In the genomic region with DNA sequence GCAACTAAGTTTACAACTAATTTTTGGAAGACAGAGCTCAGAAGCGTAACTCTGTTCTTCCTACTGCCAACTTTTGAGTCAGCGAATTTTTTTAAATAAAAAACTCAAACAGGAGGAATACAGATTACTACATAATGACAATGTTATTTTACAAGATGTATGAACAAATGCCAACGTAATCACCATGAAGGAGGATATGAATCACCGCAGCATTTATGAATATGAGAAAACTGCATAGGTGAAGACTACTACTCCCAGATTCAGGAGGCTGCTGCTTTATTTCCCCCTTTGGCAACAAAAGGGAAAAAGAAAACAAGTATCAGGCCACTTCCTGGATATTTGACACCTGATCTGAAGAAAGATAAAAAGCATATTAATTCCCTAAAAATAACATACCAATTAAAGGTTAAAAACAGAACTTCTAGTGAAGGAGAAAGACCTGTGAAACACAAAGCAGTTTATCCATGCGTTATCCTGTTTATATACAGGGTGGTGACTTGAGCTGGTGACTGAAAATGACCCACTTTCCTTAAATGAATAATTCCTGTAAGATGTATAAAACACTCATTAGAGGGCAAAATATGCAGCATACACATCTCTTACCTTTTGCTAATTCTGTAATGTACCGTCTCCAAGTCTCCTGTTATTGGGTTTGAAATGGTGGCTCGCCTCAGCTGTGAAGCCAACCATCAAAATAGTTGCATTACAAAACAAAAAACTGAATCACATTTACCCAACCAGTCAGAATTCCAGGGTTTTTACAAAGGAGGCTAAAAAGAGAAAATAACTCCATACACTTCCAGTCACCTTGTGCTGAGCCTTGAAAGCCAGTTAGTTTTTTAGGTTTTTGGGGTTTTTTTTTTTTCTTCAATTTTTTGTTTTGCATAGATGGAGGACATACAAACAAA, we compare ENCODE assay signal across 11 cellular contexts. TPM values are rescaled to one million over a fixed set of nuclear protein-coding genes. Genes with fewer than 3 reads are reported as not detected.
A peak's percentile ranks its signal among the peaks of the same experiment; 100 is the strongest.
DNase-seq lines count a peak whose midpoint lies in the region; ATAC-seq, FAIRE-seq and TF ChIP-seq lines count a peak whose summit lies in the region.
"Had no signal": no experiment of that assay in that cellular context is flagged by ENCODE, and none has a peak within 500 bp of the region (broad histone marks: within the 10 kb centered on the region; RNA-seq: fewer than 3 reads in every experiment).

No MANE protein-coding gene starts in this region.

- no peak overlapping the region for H3K4me3 ChIP-seq in coronary artery
- no peak overlapping the region for H3K4me3 ChIP-seq in HepG2 (replicated peaks in 1 of 3; ENCODE audit: insufficient read depth in 1 of 3, low read depth in 2 of 3, low read length in 3 of 3)

- H3K27me3 ChIP-seq in HepG2 (ENCODE audit: control insufficient read depth in 1 of 2, insufficient read depth in 2 of 2, low read length in 2 of 2), result no peaks in the 10 kb centered on the region

- POLR2A ChIA-PET in HepG2 (lab: Yijun Ruan, JAX), result interaction anchor here (1.0 kb wide), 1 partner anchor 51 kb away, joined by 3 read pairs; no protein-coding TSS in a partner anchor

- H3K4me1 ChIP-seq in HepG2 (ENCODE audit: insufficient read depth, low read length), result peaks cover 6% of the 10 kb centered on the region; the same call in 1 of the 2 replicates

- intact Hi-C loops in HepG2 (cut with micrococcal nuclease; ENCODE audit: unreplicated experiment), result no loop called here

- CTCF ChIA-PET in HepG2 (lab: Yijun Ruan, JAX; ENCODE audit: low intra/inter-chr PET ratio, low total read pairs), result no interaction called here

- H4K20me1 ChIP-seq in HepG2 (ENCODE audit: insufficient read depth, low read length), result no peaks in the 10 kb centered on the region

- H3K27me3 Mint-ChIP-seq in activated naive CD8-positive, alpha-beta T cell treated with anti-CD3 and anti-CD28 coated beads, Interleukin-2, amount 50 U/mL, for 24 hours, result no peaks in the 10 kb centered on the region
- H3K27me3 Mint-ChIP-seq in activated naive CD8-positive, alpha-beta T cell treated with anti-CD3 and anti-CD28 coated beads for 36 hours, result no peaks in the 10 kb centered on the region

- ATAC-seq in activated naive CD8-positive, alpha-beta T cell treated with anti-CD3 and anti-CD28 coated beads, Interleukin-2, amount 50 U/mL, for 24 hours, result no peak
- ATAC-seq in HepG2 (no peak), GM18498 (IDR thresholded peaks at IDR 0.05; ENCODE audit: unreplicated experiment) (no peak)
- ATAC-seq: natural killer cell had no signal

- in situ Hi-C loops in HepG2 (cut with HindIII; ENCODE audit: extremely low pct_ligation_motif_present, low pct_unique_long_range_greater_than_20kb), result no loop called here

- BruUV-seq in HepG2 (replicated peaks; lab: Mats Ljungman, UMichigan), result TSS peak; percentile 17

- no peak for FAIRE-seq in HepG2 (lab: Jason Lieb, UNC)

- H3K9me3 ChIP-seq in HepG2 (ENCODE audit: low read length), result no peaks in the 10 kb centered on the region

- TF ChIP-seq EP300 in HepG2 (IDR thresholded peaks at IDR 0.05; ENCODE audit: low read depth in 2 of 2, low read length in 2 of 2) (no peak), HepG2 (CRISPR knock-in tag; IDR thresholded peaks at IDR 0.05; ENCODE audit: borderline replicate concordance) (no peak)

- no peak for TF ChIP-seq RAD21 in HepG2 (CRISPR knock-in tag; IDR thresholded peaks at IDR 0.05)

- H3K36me3 ChIP-seq in HepG2 (replicated peaks in 1 of 2; ENCODE audit: control insufficient read depth in 1 of 2, insufficient read depth in 2 of 2, low read length in 2 of 2), result peaks cover 6 to 67% of the 10 kb centered on the region in 2 experiments

- H3K4me1 Mint-ChIP-seq in activated naive CD8-positive, alpha-beta T cell treated with anti-CD3 and anti-CD28 coated beads, Interleukin-2, amount 50 U/mL, for 24 hours, result peaks cover 9% of the 10 kb centered on the region
- H3K4me1 Mint-ChIP-seq in activated naive CD8-positive, alpha-beta T cell treated with anti-CD3 and anti-CD28 coated beads for 36 hours, result no peaks in the 10 kb centered on the region
- H3K4me1 Mint-ChIP-seq: natural killer cell had no signal

- H3K79me2 ChIP-seq in HepG2 (ENCODE audit: insufficient read depth, low read length), result no peaks in the 10 kb centered on the region

- H3K36me3 Mint-ChIP-seq in activated naive CD8-positive, alpha-beta T cell treated with anti-CD3 and anti-CD28 coated beads, Interleukin-2, amount 50 U/mL, for 24 hours (ENCODE audit: low read depth), result peaks cover 40% of the 10 kb centered on the region
- H3K36me3 Mint-ChIP-seq in activated naive CD8-positive, alpha-beta T cell treated with anti-CD3 and anti-CD28 coated beads for 36 hours, result peaks cover 7% of the 10 kb centered on the region

- 97% methylated on average over 7 of the region's 7 CpGs for WGBS in HepG2 (ENCODE audit: low lambda C conversion rate)

- H3K27ac ChIP-seq in coronary artery, result peak overlapping the region; percentile 39 to 40
- H3K27ac ChIP-seq in HepG2 (ENCODE audit: extremely low read length, insufficient read depth, low read length), result no peak overlapping the region

- no peaks in the 10 kb centered on the region for H3K9me3 Mint-ChIP-seq in activated naive CD8-positive, alpha-beta T cell treated with anti-CD3 and anti-CD28 coated beads, Interleukin-2, amount 50 U/mL, for 24 hours
- no peaks in the 10 kb centered on the region for H3K9me3 Mint-ChIP-seq in activated naive CD8-positive, alpha-beta T cell treated with anti-CD3 and anti-CD28 coated beads for 36 hours
- H3K9me3 Mint-ChIP-seq: natural killer cell; T-helper 1 cell treated with Interleukin-12 subunit alpha and Interleukin-12 subunit beta and Interleukin-4 antibody, amounts not matched to agents 30 μg/mL and 1 μg/mL, for 36 hours had no signal

- no peak overlapping the region for H3K4me3 Mint-ChIP-seq in activated naive CD8-positive, alpha-beta T cell treated with anti-CD3 and anti-CD28 coated beads, Interleukin-2, amount 50 U/mL, for 24 hours
- H3K4me3 Mint-ChIP-seq in activated naive CD8-positive, alpha-beta T cell treated with anti-CD3 and anti-CD28 coated beads for 36 hours, result no peak overlapping the region
- H3K4me3 Mint-ChIP-seq: natural killer cell; T-helper 1 cell treated with Interleukin-12 subunit alpha and Interleukin-12 subunit beta and Interleukin-4 antibody, amounts not matched to agents 30 μg/mL and 1 μg/mL, for 36 hours had no signal

- TF ChIP-seq CTCF in coronary artery (IDR thresholded peaks at IDR 0.05) (no peak), HepG2 (CRISPR knock-in tag; IDR thresholded peaks at IDR 0.05) (no peak)

- no peak overlapping the region for H3K9ac ChIP-seq in HepG2 (ENCODE audit: insufficient read depth, low read depth, low read length)

- no peak for TF ChIP-seq POLR2A in HepG2 (IDR thresholded peaks at IDR 0.05; ENCODE audit: insufficient read depth in 1 of 2, low read depth in 2 of 2, low read length in 2 of 2)

- no peak overlapping the region for H3K4me2 ChIP-seq in HepG2 (ENCODE audit: low read depth, low read length)

- H3K27ac Mint-ChIP-seq in activated naive CD8-positive, alpha-beta T cell treated with anti-CD3 and anti-CD28 coated beads, Interleukin-2, amount 50 U/mL, for 24 hours, result peak overlapping the region; percentile 11
- H3K27ac Mint-ChIP-seq in activated naive CD8-positive, alpha-beta T cell treated with anti-CD3 and anti-CD28 coated beads for 36 hours, result no peak overlapping the region
- H3K27ac Mint-ChIP-seq: natural killer cell; T-helper 1 cell treated with Interleukin-12 subunit alpha and Interleukin-12 subunit beta and Interleukin-4 antibody, amounts not matched to agents 30 μg/mL and 1 μg/mL, for 36 hours had no signal

- DNase-seq in activated naive CD8-positive, alpha-beta T cell treated with anti-CD3 and anti-CD28 coated beads, Interleukin-2, amount 50 U/mL, for 24 hours, result no peak
- no peak for DNase-seq in activated naive CD8-positive, alpha-beta T cell treated with anti-CD3 and anti-CD28 coated beads for 36 hours
- DNase-seq in coronary artery (ENCODE audit: low spot score) (no peak), HepG2 (ENCODE audit: low spot score) (no peak), cortex of kidney (lab: John Stamatoyannopoulos, UW) (no peak), COLO668 (lab: John Stamatoyannopoulos, UW; ENCODE audit: unreplicated experiment) (no peak)
- no peak for DNase-seq in stimulated activated naive CD4-positive, alpha-beta T cell (lab: John Stamatoyannopoulos, UW)
- DNase-seq: central memory CD4-positive, alpha-beta T cell; natural killer cell had no signal

- no peak overlapping the region for H2AFZ ChIP-seq in HepG2 (ENCODE audit: low read length)

TF ChIP-seq in HepG2, 621 proteins besides CTCF, POLR2A, EP300 and RAD21:
- TF ChIP-seq TMF1 (CRISPR knock-in tag; IDR thresholded peaks at IDR 0.05; ENCODE audit: low read depth), result no peak
- TF ChIP-seq ATAD3A (CRISPR knock-in tag; IDR thresholded peaks at IDR 0.05), result no peak
- TF ChIP-seq FOSL1 (CRISPR knock-in tag; IDR thresholded peaks at IDR 0.05; ENCODE audit: borderline replicate concordance), result no peak

RNA-seq across cellular contexts. Expression of a gene that starts 52.0 kb away (rescaled TPM):
- 10 to 100 TPM; 44.5 to 45.4 TPM for total RNA-seq in activated naive CD8-positive, alpha-beta T cell treated with anti-CD3 and anti-CD28 coated beads for 36 hours
- total RNA-seq in HepG2 (2016; rRNA removed; fragmentation: Illumina TruSeq; extraction: Trizol), result 39.0 and 63.1 TPM in 2 replicates
- total RNA-seq in HepG2 (2016; cell fraction: cytosol; rRNA removed; fragmentation: Illumina TruSeq; extraction: Trizol; ENCODE audit: low read depth), result 11.3 TPM in 2 replicates
- 39.0 and 64.4 TPM in 2 replicates for total RNA-seq in HepG2 (2016; cell fraction: insoluble cytoplasmic fraction; rRNA removed; fragmentation: Illumina TruSeq; extraction: Trizol)
- 21.6 and 25.4 TPM in 2 replicates for total RNA-seq in HepG2 (2016; cell fraction: membrane; rRNA removed; fragmentation: Illumina TruSeq; extraction: Trizol)
- total RNA-seq in HepG2 (2016; cell fraction: nucleus; rRNA removed; fragmentation: Illumina TruSeq; extraction: Trizol), result 64.0 and 71.0 TPM in 2 replicates
- 137 and 196 TPM in 2 replicates for polyA plus RNA-seq in HepG2 (2011; rRNA removed)
- 76.6 and 126 TPM in 2 replicates for polyA plus RNA-seq in HepG2 (2011; cell fraction: cytosol; rRNA removed)
- polyA plus RNA-seq in HepG2 (2011; cell fraction: nucleus; rRNA removed), result 43.9 and 52.6 TPM in 2 replicates
- polyA plus RNA-seq in HepG2 (2012), result 219 and 241 TPM in 2 replicates
- 5.6 and 5.7 TPM in 2 replicates for polyA plus RNA-seq in HepG2 (2016; cell fraction: cytosol; fragmentation: Illumina TruSeq; extraction: Trizol; ENCODE audit: low read depth)
- polyA plus RNA-seq in HepG2 (2016; cell fraction: insoluble cytoplasmic fraction; fragmentation: Illumina TruSeq; extraction: Trizol; ENCODE audit: low read depth), result 28.0 TPM in 2 replicates
- 11.2 and 11.8 TPM in 2 replicates for polyA plus RNA-seq in HepG2 (2016; cell fraction: membrane; fragmentation: Illumina TruSeq; extraction: Trizol; ENCODE audit: low read depth)
- polyA plus RNA-seq in HepG2 (2016; cell fraction: nucleus; fragmentation: Illumina TruSeq; extraction: Trizol; ENCODE audit: insufficient read depth, low read depth), result 59.1 and 61.8 TPM in 2 replicates
- polyA minus RNA-seq in HepG2 (2011; rRNA and poly(A)+ RNA removed; ENCODE audit: low replicate concordance), result 7.7 and 38.5 TPM in 2 replicates
- polyA minus RNA-seq in HepG2 (2011; cell fraction: cytosol; rRNA and poly(A)+ RNA removed), result 92.9 and 99.9 TPM in 2 replicates
- polyA minus RNA-seq in HepG2 (2011; cell fraction: nucleus; rRNA and poly(A)+ RNA removed), result 169 and 183 TPM in 2 replicates
